8 cellular contexts compared by ENCODE assay signal in genomic region chr14:60331201-60332045, GRCh38.
A peak's percentile ranks its signal among the peaks of the same experiment; 100 is the strongest.
DNase-seq lines count a peak whose midpoint lies in the region; ATAC-seq and TF ChIP-seq lines count a peak whose summit lies in the region.

No MANE protein-coding gene starts in this region.

- in situ Hi-C loops in KBM-7 (cut with MboI; ENCODE audit: low pct_unique_long_range_greater_than_20kb, low sequenced_read_pairs): no loop called here

- no peak for TF ChIP-seq POLR2A in ovary (IDR thresholded peaks at IDR 0.05)

- peaks cover 43% of the 10 kb centered on the region for H3K27me3 Mint-ChIP-seq in activated T-helper 17 cell treated with anti-CD3 and anti-CD28 coated beads, Interleukin-2, amount 50 U/mL, for 72 hours

- no peaks in the 10 kb centered on the region for H3K36me3 ChIP-seq in PC-9 (ENCODE audit: low read depth)
- H3K36me3 ChIP-seq in ovary: no peaks in the 10 kb centered on the region
- no peaks in the 10 kb centered on the region for H3K36me3 ChIP-seq in thymus (ENCODE audit: control insufficient read depth, insufficient read depth)

- peak overlapping the region; percentile 84 for H3K27ac Mint-ChIP-seq in activated T-helper 17 cell treated with anti-CD3 and anti-CD28 coated beads, Interleukin-2, amount 50 U/mL, for 72 hours

- TF ChIP-seq CTCF in PC-9 (conservative IDR thresholded peaks at IDR 0.05): peak; percentile 98
- TF ChIP-seq CTCF in ovary (IDR thresholded peaks at IDR 0.05): peak in 1 of 3 donors; percentile 14

- H3K4me2 ChIP-seq in PC-9: peak overlapping the region; percentile 85

- H3K9me2 ChIP-seq in PC-9 (ENCODE audit: insufficient read depth): no peaks in the 10 kb centered on the region

- peak; percentile 74 for ATAC-seq in GM21717 (IDR thresholded peaks at IDR 0.05; ENCODE audit: unreplicated experiment)
- ATAC-seq in activated T-helper 17 cell treated with anti-CD3 and anti-CD28 coated beads, Interleukin-2, amount 50 U/mL, for 72 hours (replicated peaks): peak; percentile 86

- H3K4me1 Mint-ChIP-seq in activated T-helper 17 cell treated with anti-CD3 and anti-CD28 coated beads, Interleukin-2, amount 50 U/mL, for 72 hours: peaks cover 4% of the 10 kb centered on the region

- no peaks in the 10 kb centered on the region for H3K9me3 ChIP-seq in PC-9 (ENCODE audit: insufficient read depth, low read depth)
- no peaks in the 10 kb centered on the region for H3K9me3 ChIP-seq in ovary
- H3K9me3 ChIP-seq in thymus (ENCODE audit: control insufficient read depth): no peaks in the 10 kb centered on the region

- no peaks in the 10 kb centered on the region for H3K36me3 Mint-ChIP-seq in activated T-helper 17 cell treated with anti-CD3 and anti-CD28 coated beads, Interleukin-2, amount 50 U/mL, for 72 hours (ENCODE audit: low read depth)

- H3K4me3 ChIP-seq in PC-9 (peak overlapping the region; percentile 66), ovary (peak overlapping the region; percentile 15), thymus (ENCODE audit: low read length) (peak overlapping the region; percentile 59)

- 3 to 8% (median 8%) methylated on average over 24 of the region's 24 CpGs for WGBS in ovary, 3 donors
- WGBS in thymus: 2% methylated on average over 24 of the region's 24 CpGs

- TF ChIP-seq EP300 in ovary (IDR thresholded peaks at IDR 0.05): no peak

- H3K4me3 Mint-ChIP-seq in activated T-helper 17 cell treated with anti-CD3 and anti-CD28 coated beads, Interleukin-2, amount 50 U/mL, for 72 hours: peak overlapping the region; percentile 87

- CTCF ChIA-PET in PC-9 (lab: Charles Lee): interaction anchor here (0.6 to 2.1 kb wide), 6 partner anchors 18 to 950 kb away, joined by 3 to 8 read pairs (median 4); partner anchors contain the start of gene PPM1A

- DNase-seq in EH (ENCODE audit: low read depth) (peak; percentile 43), KBM-7 (peak; percentile 73), PC-9 (peak in 1 of 2 experiments; percentile 66), germinal center (ENCODE audit: low spot score) (peak; percentile 68), ovary (peak in 4 of 5 donors; percentile 24 to 56 (median 32))

- no peaks in the 10 kb centered on the region for H3K79me2 ChIP-seq in PC-9 (ENCODE audit: low read depth)

- POLR2A ChIA-PET in PC-9 (lab: Charles Lee; ENCODE audit: unreplicated experiment): interaction anchor here (0.7 kb wide), 1 partner anchor 300 kb away, joined by 3 read pairs; no protein-coding TSS in a partner anchor

- no peaks in the 10 kb centered on the region for H3K9me3 Mint-ChIP-seq in activated T-helper 17 cell treated with anti-CD3 and anti-CD28 coated beads, Interleukin-2, amount 50 U/mL, for 72 hours

- H3K4me1 ChIP-seq in PC-9 (replicated peaks; ENCODE audit: insufficient read depth): no peaks in the 10 kb centered on the region
- peaks cover 4% of the 10 kb centered on the region for H3K4me1 ChIP-seq in ovary (ENCODE audit: insufficient read depth)
- H3K4me1 ChIP-seq in thymus (ENCODE audit: control insufficient read depth, insufficient read depth, low read length): peaks cover 4% of the 10 kb centered on the region

- intact Hi-C loops in PC-9 (cut with micrococcal nuclease; ENCODE audit: unreplicated experiment): loop anchor here (5.0 kb wide), 4 partner anchors 84 to 231 kb away; partner anchors contain the start of gene PPM1A
- intact Hi-C loops in ovary (cut with DNase I): no loop called here

- no TSS peak for BruUV-seq in PC-9 (replicated peaks; lab: Mats Ljungman, UMichigan)

- no peaks in the 10 kb centered on the region for H3K27me3 ChIP-seq in PC-9 (ENCODE audit: insufficient read depth, low read depth)
- no peaks in the 10 kb centered on the region for H3K27me3 ChIP-seq in ovary
- H3K27me3 ChIP-seq in thymus (ENCODE audit: control insufficient read depth, insufficient read depth): no peaks in the 10 kb centered on the region

- H2AFZ ChIP-seq in PC-9: peak overlapping the region; percentile 91

- H4K20me1 ChIP-seq in PC-9 (ENCODE audit: insufficient read depth): no peaks in the 10 kb centered on the region

- H3K27ac ChIP-seq in PC-9: no peak overlapping the region
- no peak overlapping the region for H3K27ac ChIP-seq in ovary
- H3K27ac ChIP-seq in thymus (ENCODE audit: low read depth): peak overlapping the region; percentile 77

- H3F3A ChIP-seq in PC-9 (ENCODE audit: insufficient read depth, low read depth): no peaks in the 10 kb centered on the region

Comparison
In these comparisons a context has a peak if more than half of its experiments do, and no peak if none do; other contexts are left out.
1. H3K4me3 ChIP-seq: peak in every context shown above with its lines; median percentile 66 in PC-9; 59 in thymus; 15 in ovary.